In genomic region chr11:128694618-128695481, GRCh38 we compare ENCODE assay signal across 8 cellular contexts. TPM values are rescaled to one million over a fixed set of nuclear protein-coding genes. Genes with fewer than 3 reads are reported as not detected.
DNase-seq lines count a peak whose midpoint lies in the region; ATAC-seq and TF ChIP-seq lines count a peak whose summit lies in the region.

No MANE protein-coding gene starts in this region.

- peak; percentile 55 to 59 for DNase-seq in stimulated activated CD4-positive, alpha-beta T cell treated with anti-CD3 and anti-CD28 coated beads, Interleukin-2, amount 100 ng/mL, for 24 hours
- no peak for DNase-seq in stimulated activated CD4-positive, alpha-beta T cell treated with anti-CD3 and anti-CD28 coated beads, Interleukin-4, amount 100 ng/mL, for 4 hours
- DNase-seq in MG63 = peak; percentile 30
- no peak for DNase-seq in astrocyte of the cerebellum (ENCODE audit: low read depth)
- DNase-seq in kidney epithelial cell (ENCODE audit: low read depth) = no peak
- DNase-seq in GDM1 (lab: John Stamatoyannopoulos, UW) = no peak

- peak overlapping the region; percentile 17 to 94 (median 77) for H3K9ac ChIP-seq in subcutaneous abdominal adipose tissue (ENCODE audit: low read length in 5 of 5)

- H3K27me3 ChIP-seq in MG63 = no peaks in the 10 kb centered on the region
- peaks cover 46% of the 10 kb centered on the region for H3K27me3 ChIP-seq in kidney epithelial cell (ENCODE audit: control insufficient read depth, insufficient read depth, low read length)
- H3K27me3 ChIP-seq in subcutaneous abdominal adipose tissue (ENCODE audit: control insufficient read depth in 5 of 5, insufficient read depth in 4 of 5, low read length in 5 of 5) = peaks cover 0 to 14% (median 10%) of the 10 kb centered on the region in 5 donors

- H3K4me3 ChIP-seq in MG63 (peak overlapping the region; percentile 71), astrocyte of the cerebellum (ENCODE audit: low read depth, low read length) (peak overlapping the region; percentile 61), kidney epithelial cell (ENCODE audit: low read depth, low read length) (peak overlapping the region; percentile 50), subcutaneous abdominal adipose tissue (ENCODE audit: low read depth in 1 of 5, low read length in 5 of 5) (peak overlapping the region; percentile 78 to 88 (median 82))

- peaks cover 2 to 79% (median 67%) of the 10 kb centered on the region in 5 donors for H3K4me1 ChIP-seq in subcutaneous abdominal adipose tissue (ENCODE audit: control insufficient read depth in 5 of 5, insufficient read depth in 5 of 5, low read length in 5 of 5)

- in situ Hi-C loops in astrocyte of the cerebellum (cut with HindIII; ENCODE audit: low sequenced_read_pairs) = no loop called here

- peak overlapping the region; percentile 90 for H3K27ac ChIP-seq in subcutaneous abdominal adipose tissue (ENCODE audit: low read depth, low read length)

- no peak for ATAC-seq in GM21447 (IDR thresholded peaks at IDR 0.05; ENCODE audit: unreplicated experiment)

- H3K36me3 ChIP-seq in MG63 = no peaks in the 10 kb centered on the region
- no peaks in the 10 kb centered on the region for H3K36me3 ChIP-seq in kidney epithelial cell (ENCODE audit: control insufficient read depth, insufficient read depth, low read length)
- H3K36me3 ChIP-seq in subcutaneous abdominal adipose tissue (ENCODE audit: control insufficient read depth in 5 of 5, insufficient read depth in 5 of 5, low read length in 5 of 5) = peaks cover 0 to 6% (median 0%) of the 10 kb centered on the region in 5 donors

- H3K9me3 ChIP-seq in MG63 (no peaks in the 10 kb centered on the region), subcutaneous abdominal adipose tissue (ENCODE audit: control insufficient read depth in 5 of 5, low read length in 5 of 5) (no peaks in the 10 kb centered on the region)

- no peak for TF ChIP-seq CTCF in astrocyte of the cerebellum (IDR thresholded peaks at IDR 0.05; ENCODE audit: low read depth, low read length, missing control alignments)
- no peak for TF ChIP-seq CTCF in kidney epithelial cell (IDR thresholded peaks at IDR 0.05; ENCODE audit: insufficient read depth, low read length, poor library complexity, severe bottlenecking)

RNA-seq across cellular contexts. Expression of gene FLI1, which starts 1.0 kb away (rescaled TPM):
- total RNA-seq in MG63 (2014; rRNA removed; shearing (Covaris generic); ENCODE audit: low replicate concordance) = 6.1 and 6.4 TPM in 2 replicates
- 0.33 and 1.3 TPM in 2 replicates for total RNA-seq in kidney epithelial cell

Comparison
In these comparisons a context has a peak if more than half of its experiments do, and no peak if none do; other contexts are left out.
1. DNase-seq: peak in stimulated activated CD4-positive, alpha-beta T cell treated with anti-CD3 and anti-CD28 coated beads, Interleukin-2, amount 100 ng/mL, for 24 hours (2 of 2) and MG63 (single experiment); none in stimulated activated CD4-positive, alpha-beta T cell treated with anti-CD3 and anti-CD28 coated beads, Interleukin-4, amount 100 ng/mL, for 4 hours (0 of 2), astrocyte of the cerebellum (single experiment), kidney epithelial cell (single experiment) and GDM1 (single experiment).
2. Peak in every context shown above with its lines, with median percentiles within 50 percentile points of each other: H3K4me3 ChIP-seq.